Comparison of ENCODE assay signal across 19 cellular contexts in genomic region chr4:184193556-184194525, GRCh38. TPM values are rescaled to one million over a fixed set of nuclear protein-coding genes. Genes with fewer than 3 reads are reported as not detected.
DNase-seq lines count a peak whose midpoint lies in the region; ATAC-seq, FAIRE-seq and TF ChIP-seq lines count a peak whose summit lies in the region.
"Had no signal": no experiment of that assay in that cellular context is flagged by ENCODE, and none has a peak within 500 bp of the region (broad histone marks: within the 10 kb centered on the region; RNA-seq: fewer than 3 reads in every experiment).

No MANE protein-coding gene starts in this region.

- H3K27ac ChIP-seq in neuronal stem cell (replicated peaks; ENCODE audit: low read length) (no peak overlapping the region), WERI-Rb-1 (no peak overlapping the region)
- H3K27ac ChIP-seq: GM23248, Peyer's patch had no signal

- no peak overlapping the region for H2BK12ac ChIP-seq in neuronal stem cell (ENCODE audit: low read length)

- H3K14ac ChIP-seq in neuronal stem cell (ENCODE audit: low read length), result no peak overlapping the region

- WGBS in neuronal stem cell (ENCODE audit: extremely low coverage in 2 of 2, insufficient read length in 2 of 2, insufficient replicate concordance in 1 of 2), 2 donors, result no CpG with 5 or more reads among the region's 15 CpGs

- CTCF ChIA-PET in Caco-2 (lab: Charles Lee) (no interaction called here), WTC11 (lab: Charles Lee) (interaction anchor here (0.6 to 1.2 kb wide), 2 partner anchors 12 to 25 kb away, joined by 4 to 8 read pairs; no protein-coding TSS in a partner anchor)

- H3K27ac Mint-ChIP-seq in Caco-2 (ENCODE audit: unreplicated experiment), result peak overlapping the region; percentile 54
- H3K27ac Mint-ChIP-seq in WTC11, result no peak overlapping the region; the same call in 1 of the 2 replicates
- H3K27ac Mint-ChIP-seq: CD8-positive, alpha-beta memory T cell had no signal

- H3K27me3 Mint-ChIP-seq in Caco-2 (ENCODE audit: insufficient read depth, unreplicated experiment), result no peaks in the 10 kb centered on the region
- no peaks in the 10 kb centered on the region; the same call in none of the 2 replicates for H3K27me3 Mint-ChIP-seq in WTC11 (ENCODE audit: low read depth)

- H3K4me3 Mint-ChIP-seq in Caco-2 (ENCODE audit: unreplicated experiment), result no peak overlapping the region
- H3K4me3 Mint-ChIP-seq in WTC11, result no peak overlapping the region
- H3K4me3 Mint-ChIP-seq: CD8-positive, alpha-beta memory T cell had no signal

- no peak overlapping the region for H3K23ac ChIP-seq in neuronal stem cell (ENCODE audit: low read depth, low read length, poor library complexity)

- H3K9ac ChIP-seq in neuronal stem cell (ENCODE audit: low read depth, low read length, poor library complexity), result no peak overlapping the region
- H3K9ac ChIP-seq: GM23248 had no signal

- intact Hi-C loops in Caco-2 (cut with micrococcal nuclease; ENCODE audit: unreplicated experiment), result no loop called here

- H3K4ac ChIP-seq in neuronal stem cell (ENCODE audit: low read length), result no peak overlapping the region

- TF ChIP-seq POLR2A in GM12891 (IDR thresholded peaks at IDR 0.05; ENCODE audit: low read depth, low read length), result peak; percentile 41; the same call in 1 of the 2 replicates

- BruUV-seq in Caco-2 (replicated peaks; lab: Mats Ljungman, UMichigan), result no TSS peak

- no peak for FAIRE-seq in GM12891 (lab: Jason Lieb, UNC)
- FAIRE-seq: HTR-8/SVneo had no signal

- no peak overlapping the region for H4K91ac ChIP-seq in neuronal stem cell (ENCODE audit: low read depth, low read length, poor library complexity)

- peaks cover 4% of the 10 kb centered on the region; the same call in 1 of the 2 replicates for H3K9me3 ChIP-seq in Caco-2
- H3K9me3 ChIP-seq in neuronal stem cell (replicated peaks in 1 of 2; ENCODE audit: control insufficient read depth in 2 of 2, insufficient read depth in 1 of 2, low read depth in 1 of 2, low read length in 2 of 2), result no peaks in the 10 kb centered on the region
- H3K9me3 ChIP-seq in WERI-Rb-1 (ENCODE audit: severe bottlenecking), result no peaks in the 10 kb centered on the region
- H3K9me3 ChIP-seq: Peyer's patch had no signal

- H3K27me3 ChIP-seq in Caco-2 (replicated peaks; ENCODE audit: control insufficient read depth, insufficient read depth, low read length), result no peaks in the 10 kb centered on the region
- peaks cover 0 to 4% (median 0%) of the 10 kb centered on the region in 3 experiments for H3K27me3 ChIP-seq in neuronal stem cell (ENCODE audit: control insufficient read depth in 3 of 3, insufficient read depth in 3 of 3, low read depth in 1 of 3, low read length in 3 of 3)
- H3K27me3 ChIP-seq in WERI-Rb-1 (ENCODE audit: insufficient read depth, low read depth, severe bottlenecking), result no peaks in the 10 kb centered on the region
- H3K27me3 ChIP-seq: Peyer's patch had no signal

- POLR2A ChIA-PET in Caco-2 (lab: Charles Lee) (no interaction called here), WTC11 (lab: Charles Lee) (no interaction called here)

- H2AK5ac ChIP-seq in neuronal stem cell (ENCODE audit: low read depth, low read length), result no peak overlapping the region

- H3K36me3 ChIP-seq in Caco-2 (ENCODE audit: control insufficient read depth, insufficient read depth, low read length) (no peaks in the 10 kb centered on the region), neuronal stem cell (replicated peaks in 1 of 2; ENCODE audit: control insufficient read depth in 2 of 2, insufficient read depth in 2 of 2, low read length in 2 of 2) (no peaks in the 10 kb centered on the region), WERI-Rb-1 (no peaks in the 10 kb centered on the region)
- H3K36me3 ChIP-seq: Peyer's patch had no signal

- no peak overlapping the region for H2BK5ac ChIP-seq in neuronal stem cell (ENCODE audit: low read length)

- no peak for TF ChIP-seq CTCF in Caco-2 (IDR thresholded peaks at IDR 0.05; ENCODE audit: insufficient read depth in 1 of 2, low read depth in 1 of 2, low read length in 1 of 2, severe bottlenecking in 1 of 2, unreplicated experiment in 1 of 2)
- TF ChIP-seq CTCF in WTC11 (IDR thresholded peaks at IDR 0.05), result no peak
- no peak for TF ChIP-seq CTCF in WERI-Rb-1 (IDR thresholded peaks at IDR 0.05; ENCODE audit: low read depth, low read length)

- H3K36me3 Mint-ChIP-seq in Caco-2 (ENCODE audit: insufficient read depth, unreplicated experiment) (no peaks in the 10 kb centered on the region), WTC11 (peaks cover 14% of the 10 kb centered on the region)
- H3K36me3 Mint-ChIP-seq: CD8-positive, alpha-beta memory T cell had no signal

- peak; percentile 75 for ATAC-seq in WTC11
- ATAC-seq in activated CD4-positive, CD25-positive, alpha-beta regulatory T cell treated with anti-CD3 and anti-CD28 coated beads, Interleukin-2, amount 50 U/mL, for 24 hours, result no peak
- ATAC-seq: GM12878 had no signal

- H3K4me3 ChIP-seq in Caco-2 (ENCODE audit: low read depth, low read length) (no peak overlapping the region), neuronal stem cell (ENCODE audit: low read length in 2 of 2) (no peak overlapping the region), WERI-Rb-1 (ENCODE audit: low read depth, low read length) (no peak overlapping the region)
- H3K4me3 ChIP-seq: GM12878, GM23248, Peyer's patch had no signal

- no peak overlapping the region for H2BK15ac ChIP-seq in neuronal stem cell (ENCODE audit: low read length)

- no peak overlapping the region for H4K8ac ChIP-seq in neuronal stem cell (ENCODE audit: low read depth, low read length)

- no peak overlapping the region for H3K4me2 ChIP-seq in neuronal stem cell (ENCODE audit: insufficient read depth, low read length, poor library complexity, severe bottlenecking)

- H3K79me1 ChIP-seq in neuronal stem cell (ENCODE audit: low read depth, low read length), result no peaks in the 10 kb centered on the region

- no peak overlapping the region for H2BK120ac ChIP-seq in neuronal stem cell (ENCODE audit: low read depth, low read length)

- DNase-seq in Caco-2 (no peak), GM12891 (ENCODE audit: insufficient read length, low spot score) (no peak), WTC11 (ENCODE audit: low spot score) (no peak), neuronal stem cell (ENCODE audit: low spot score) (no peak), NCI-H1694 treated with DMSO at 0.1 percent for 48 hours (lab: John Stamatoyannopoulos, UW) (no peak), WERI-Rb-1 (no peak)
- DNase-seq: CD8-positive, alpha-beta memory T cell; GM23248; NCI-H1105 treated with DMSO at 0.1 percent for 48 hours; NCI-H187 treated with DMSO at 0.1 percent for 48 hours; NCI-H2171 treated with DMSO at 0.1 percent for 48 hours; NCI-H82; Peyer's patch; SHP77 treated with DMSO at 0.1 percent for 48 hours had no signal

- no peaks in the 10 kb centered on the region for H3K4me1 ChIP-seq in Caco-2
- peaks cover 0 to 2% of the 10 kb centered on the region in 2 donors for H3K4me1 ChIP-seq in neuronal stem cell (ENCODE audit: control insufficient read depth in 2 of 2, insufficient read depth in 1 of 2, low read depth in 1 of 2, low read length in 2 of 2)
- H3K4me1 ChIP-seq: Peyer's patch had no signal

- peaks cover 8% of the 10 kb centered on the region for H3K9me3 Mint-ChIP-seq in Caco-2 (ENCODE audit: unreplicated experiment)
- H3K9me3 Mint-ChIP-seq in WTC11, result peaks cover 21% of the 10 kb centered on the region
- H3K9me3 Mint-ChIP-seq: CD8-positive, alpha-beta memory T cell had no signal

- no peak overlapping the region for H2AFZ ChIP-seq in neuronal stem cell (ENCODE audit: low read length)
- H2AFZ ChIP-seq: GM23248 had no signal

- peaks cover 23% of the 10 kb centered on the region for H3K4me1 Mint-ChIP-seq in Caco-2 (ENCODE audit: low read depth, unreplicated experiment)
- H3K4me1 Mint-ChIP-seq in WTC11, result peaks cover 11% of the 10 kb centered on the region
- H3K4me1 Mint-ChIP-seq: CD8-positive, alpha-beta memory T cell had no signal

- H3K18ac ChIP-seq in neuronal stem cell (ENCODE audit: low read length), result peak overlapping the region; percentile 4

TF ChIP-seq in GM12891, 5 proteins besides CTCF, POLR2A, EP300 and RAD21:
- TF ChIP-seq POLR2AphosphoS5 (IDR thresholded peaks at IDR 0.05; ENCODE audit: low read depth, low read length), result no peak
- TF ChIP-seq SPI1 (IDR thresholded peaks at IDR 0.05; ENCODE audit: low read depth, low read length), result no peak
- TF ChIP-seq PAX5 (IDR thresholded peaks at IDR 0.05; ENCODE audit: insufficient read depth, low read length, severe bottlenecking), result no peak
- no peak for TF ChIP-seq TAF1 (IDR thresholded peaks at IDR 0.05; ENCODE audit: low read depth, low read length)
- TF ChIP-seq POU2F2 (IDR thresholded peaks at IDR 0.05; ENCODE audit: low read depth, low read length), result no peak

TF ChIP-seq in WTC11, 78 proteins besides CTCF, POLR2A, EP300 and RAD21:
- TF ChIP-seq GABPB1 (CRISPR knock-in tag; IDR thresholded peaks at IDR 0.05), result no peak
- no peak for TF ChIP-seq MYBL2 (CRISPR knock-in tag; IDR thresholded peaks at IDR 0.05)
- TF ChIP-seq, protein P1, sequence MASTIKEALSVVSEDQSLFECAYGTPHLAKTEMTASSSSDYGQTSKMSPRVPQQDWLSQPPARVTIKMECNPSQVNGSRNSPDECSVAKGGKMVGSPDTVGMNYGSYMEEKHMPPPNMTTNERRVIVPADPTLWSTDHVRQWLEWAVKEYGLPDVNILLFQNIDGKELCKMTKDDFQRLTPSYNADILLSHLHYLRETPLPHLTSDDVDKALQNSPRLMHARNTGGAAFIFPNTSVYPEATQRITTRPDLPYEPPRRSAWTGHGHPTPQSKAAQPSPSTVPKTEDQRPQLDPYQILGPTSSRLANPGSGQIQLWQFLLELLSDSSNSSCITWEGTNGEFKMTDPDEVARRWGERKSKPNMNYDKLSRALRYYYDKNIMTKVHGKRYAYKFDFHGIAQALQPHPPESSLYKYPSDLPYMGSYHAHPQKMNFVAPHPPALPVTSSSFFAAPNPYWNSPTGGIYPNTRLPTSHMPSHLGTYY (CRISPR knock-in tag; IDR thresholded peaks at IDR 0.05), result no peak
- no peak for TF ChIP-seq TEAD4 (CRISPR knock-in tag; IDR thresholded peaks at IDR 0.05)
- TF ChIP-seq KAT7 (CRISPR knock-in tag; IDR thresholded peaks at IDR 0.05; ENCODE audit: borderline replicate concordance), result no peak
- TF ChIP-seq, protein P2, sequence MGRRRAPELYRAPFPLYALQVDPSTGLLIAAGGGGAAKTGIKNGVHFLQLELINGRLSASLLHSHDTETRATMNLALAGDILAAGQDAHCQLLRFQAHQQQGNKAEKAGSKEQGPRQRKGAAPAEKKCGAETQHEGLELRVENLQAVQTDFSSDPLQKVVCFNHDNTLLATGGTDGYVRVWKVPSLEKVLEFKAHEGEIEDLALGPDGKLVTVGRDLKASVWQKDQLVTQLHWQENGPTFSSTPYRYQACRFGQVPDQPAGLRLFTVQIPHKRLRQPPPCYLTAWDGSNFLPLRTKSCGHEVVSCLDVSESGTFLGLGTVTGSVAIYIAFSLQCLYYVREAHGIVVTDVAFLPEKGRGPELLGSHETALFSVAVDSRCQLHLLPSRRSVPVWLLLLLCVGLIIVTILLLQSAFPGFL (CRISPR knock-in tag; IDR thresholded peaks at IDR 0.05; ENCODE audit: borderline replicate concordance), result no peak
- no peak for TF ChIP-seq GRHL2 (CRISPR knock-in tag; IDR thresholded peaks at IDR 0.05; ENCODE audit: insufficient replicate concordance, severe bottlenecking)

RNA-seq across cellular contexts. Expression of gene ENPP6, which starts 23.8 kb away (rescaled TPM):
- not detected in 2 replicates for total RNA-seq in Caco-2 (2022)
- 0.35 TPM for polyA plus RNA-seq in GM12891 (2012; ENCODE audit: low read depth, missing spikeins)
- total RNA-seq in WTC11 (2021), result 0.09 to 0.27 TPM (median 0.09 TPM) in 3 replicates
- 0.01 TPM for polyA plus RNA-seq in neuronal stem cell (2013, experiment 1 of 2)
- 0.01 TPM for polyA plus RNA-seq in neuronal stem cell (2013, experiment 2 of 2)
- total RNA-seq: GM23248, NCI-H460 had no signal
- polyA plus RNA-seq: BJ; CD8-positive, alpha-beta memory T cell; GM23248 had no signal
